ENCODE assay signal across 16 cellular contexts in the genomic region with DNA sequence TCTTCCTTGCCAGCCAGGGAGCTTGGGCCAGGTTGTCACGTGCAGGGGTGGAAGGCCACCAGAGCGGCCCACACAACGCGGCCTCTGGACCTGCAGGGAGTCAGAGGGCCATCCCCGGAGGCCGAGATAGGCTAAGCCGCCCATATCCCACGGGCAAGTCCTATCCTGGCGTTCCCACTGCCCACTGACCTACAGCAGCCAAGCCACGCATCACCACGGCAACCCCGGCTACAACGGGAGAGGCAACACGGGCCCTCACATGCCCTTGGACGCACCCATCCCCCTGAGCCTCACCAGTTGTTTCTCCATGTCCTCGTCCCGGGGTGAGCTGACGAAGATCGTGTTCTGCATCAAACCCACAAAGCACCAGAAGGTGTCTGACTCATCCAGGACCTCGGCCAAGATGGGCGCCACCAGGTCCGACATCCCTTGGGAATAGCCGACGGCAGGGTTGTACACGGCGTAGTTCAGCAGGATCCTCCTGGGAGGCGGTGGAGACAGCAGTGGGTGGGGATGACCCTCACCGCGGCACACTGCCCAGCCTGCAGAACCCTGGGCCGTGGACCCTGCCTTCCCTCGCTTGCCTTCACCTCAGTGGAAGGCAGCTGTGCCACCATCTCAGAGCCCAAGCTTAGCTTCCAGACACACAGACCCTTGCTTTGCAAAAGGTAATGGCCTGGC.
DNase-seq lines count a peak whose midpoint lies in the region; ATAC-seq, FAIRE-seq and TF ChIP-seq lines count a peak whose summit lies in the region.
"Had no signal": no experiment of that assay in that cellular context is flagged by ENCODE, and none has a peak within 500 bp of the region (broad histone marks: within the 10 kb centered on the region; RNA-seq: fewer than 3 reads in every experiment).

No MANE protein-coding gene starts in this region.

- no peak overlapping the region for H3K9ac ChIP-seq in kidney (ENCODE audit: low read length in 2 of 2)

- no peak for FAIRE-seq in kidney (lab: Jason Lieb, UNC)
- FAIRE-seq: HTR-8/SVneo had no signal

- H3K27ac ChIP-seq in kidney (ENCODE audit: low read depth in 2 of 2, low read length in 2 of 2) (no peak overlapping the region), upper lobe of right lung (no peak overlapping the region)

- peak; percentile 58 for DNase-seq in cardiac septum (ENCODE audit: low spot score)
- DNase-seq in left cardiac atrium = no peak
- peak; percentile 96 for DNase-seq in astrocyte of the spinal cord (ENCODE audit: low read depth, low spot score)
- DNase-seq in kidney = peak; percentile 68
- DNase-seq in upper lobe of right lung = peak; percentile 60
- no peak for DNase-seq in mucosa of gallbladder (ENCODE audit: low spot score)
- DNase-seq in SHP77 treated with DMSO at 0.1 percent for 48 hours (lab: John Stamatoyannopoulos, UW) = no peak
- DNase-seq: left colon, NCI-H1092 treated with DMSO at 0.1 percent for 48 hours, NCI-H510A, occipital lobe had no signal

- in situ Hi-C loops in astrocyte of the spinal cord (cut with HindIII; ENCODE audit: low sequenced_read_pairs) = no loop called here

- TF ChIP-seq CTCF in astrocyte of the spinal cord (IDR thresholded peaks at IDR 0.05; ENCODE audit: low read depth, low read length) (no peak), kidney (IDR thresholded peaks at IDR 0.05; ENCODE audit: borderline replicate concordance, extremely low read depth, insufficient read depth) (no peak), upper lobe of right lung (IDR thresholded peaks at IDR 0.05) (no peak)

- peaks cover 9 to 19% of the 10 kb centered on the region in 2 donors for H3K36me3 ChIP-seq in kidney (ENCODE audit: control insufficient read depth in 1 of 2, insufficient read depth in 2 of 2, low read length in 2 of 2)
- peaks cover 16% of the 10 kb centered on the region for H3K36me3 ChIP-seq in upper lobe of right lung

- intact Hi-C loops in cardiac septum (cut with DNase I) (no loop called here), left cardiac atrium (cut with DNase I) (no loop called here), kidney (cut with DNase I) (no loop called here), upper lobe of right lung (cut with DNase I) (no loop called here)

- no peaks in the 10 kb centered on the region for H3K27me3 ChIP-seq in upper lobe of right lung

- ATAC-seq in left cardiac atrium = no peak
- ATAC-seq in upper lobe of right lung = no peak
- no peak for ATAC-seq in HG02588 (IDR thresholded peaks at IDR 0.05; ENCODE audit: unreplicated experiment)
- ATAC-seq: activated naive CD4-positive, alpha-beta T cell treated with anti-CD3 and anti-CD28 coated beads, Interleukin-2, amount 50 U/mL, for 72 hours; HCT116; left colon; stimulated activated effector memory CD8-positive, alpha-beta T cell treated with anti-CD3 and anti-CD28 coated beads, Interleukin-12 subunit alpha, Interleukin-12 subunit beta, amount 100 ng/mL, for 72 hours had no signal

- H3K4me3 ChIP-seq in astrocyte of the spinal cord (ENCODE audit: low read depth, low read length) (no peak overlapping the region), kidney (ENCODE audit: low read length in 2 of 2) (no peak overlapping the region), upper lobe of right lung (no peak overlapping the region)

- H3K4me1 ChIP-seq in kidney (ENCODE audit: control insufficient read depth in 1 of 2, insufficient read depth in 1 of 2, low read depth in 1 of 2, low read length in 2 of 2) (peaks cover 7 to 14% of the 10 kb centered on the region in 2 donors), upper lobe of right lung (peaks cover 23% of the 10 kb centered on the region)

- H3K9me3 ChIP-seq in kidney (ENCODE audit: control insufficient read depth in 1 of 2, low read length in 2 of 2) (no peaks in the 10 kb centered on the region), upper lobe of right lung (no peaks in the 10 kb centered on the region)

Comparison
In these comparisons a context has a peak if more than half of its experiments do, and no peak if none do; other contexts are left out.
1. DNase-seq: peak in cardiac septum (single experiment), astrocyte of the spinal cord (single experiment), kidney (single experiment) and upper lobe of right lung (single experiment); none in left cardiac atrium (single experiment), mucosa of gallbladder (single experiment) and SHP77 treated with DMSO at 0.1 percent for 48 hours (single experiment).